Comparison of ENCODE assay signal across 9 cellular contexts in genomic region chr2:219325136-219325535, GRCh38. TPM values are rescaled to one million over a fixed set of nuclear protein-coding genes. Genes with fewer than 3 reads are reported as not detected.
"Had no signal": no experiment of that assay in that cellular context is flagged by ENCODE, and none has a peak within 500 bp of the region (broad histone marks: within the 10 kb centered on the region; RNA-seq: fewer than 3 reads in every experiment).

No MANE protein-coding gene starts in this region.

- FAIRE-seq: G401.6, GM12878, GM12891, GM12892, GM18507, GM19239 had no signal

- H3K4me3 ChIP-seq: GM12878 had no signal

- DNase-seq: GDM1, GF-D8 had no signal

- ATAC-seq: GM12878 had no signal

RNA-seq across cellular contexts. Expression of gene RESP18, which starts 7.4 kb away (rescaled TPM):
- total RNA-seq: G401, GM12878 had no signal
- polyA plus RNA-seq: GM12878 had no signal

RNA-seq across cellular contexts. Expression of gene PTPRN, which starts 15.9 kb away (rescaled TPM):
- total RNA-seq: GM12878 had no signal
